11 cellular contexts compared by ENCODE assay signal in genomic region chr2:144508162-144508765, GRCh38. TPM values are rescaled to one million over a fixed set of nuclear protein-coding genes. Genes with fewer than 3 reads are reported as not detected.
DNase-seq lines count a peak whose midpoint lies in the region; ATAC-seq, FAIRE-seq and TF ChIP-seq lines count a peak whose summit lies in the region.
"Had no signal": no experiment of that assay in that cellular context is flagged by ENCODE, and none has a peak within 500 bp of the region (broad histone marks: within the 10 kb centered on the region; RNA-seq: fewer than 3 reads in every experiment).

No MANE protein-coding gene starts in this region.

- no peaks in the 10 kb centered on the region for H4K20me1 ChIP-seq in endothelial cell of umbilical vein (replicated peaks; ENCODE audit: control insufficient read depth, extremely low read depth, insufficient read depth, low read length)

- H3K4me1 Mint-ChIP-seq in neural crest cell = peaks cover 95% of the 10 kb centered on the region

- no peak overlapping the region for H3K4me3 ChIP-seq in endothelial cell of umbilical vein (replicated peaks in 1 of 3; ENCODE audit: insufficient read depth in 1 of 3, low read depth in 1 of 3, low read length in 3 of 3)

- CTCF ChIA-PET in endothelial cell of umbilical vein (lab: Charles Lee) = interaction anchor here (2.1 kb wide), 1 partner anchor 10 kb away, joined by 6 read pairs; no protein-coding TSS in a partner anchor

- peaks cover 25% of the 10 kb centered on the region for H3K4me1 ChIP-seq in endothelial cell of umbilical vein (ENCODE audit: control insufficient read depth, extremely low read depth, insufficient read depth, low read length)

- BruUV-seq in endothelial cell of umbilical vein (replicated peaks; lab: Mats Ljungman, UMichigan) = no TSS peak

- no peaks in the 10 kb centered on the region for H3K27me3 ChIP-seq in endothelial cell of umbilical vein (ENCODE audit: control insufficient read depth in 2 of 2, insufficient read depth in 2 of 2, low read length in 2 of 2)

- ATAC-seq in HG02759 (IDR thresholded peaks at IDR 0.05; ENCODE audit: unreplicated experiment) (no peak), HG02571 (IDR thresholded peaks at IDR 0.05; ENCODE audit: unreplicated experiment) (no peak), HG03521 (IDR thresholded peaks at IDR 0.05; ENCODE audit: unreplicated experiment) (no peak)
- ATAC-seq: activated naive CD4-positive, alpha-beta T cell treated with anti-CD3 and anti-CD28 coated beads, Interleukin-2, amount 50 U/mL, for 72 hours had no signal

- POLR2A ChIA-PET in endothelial cell of umbilical vein (lab: Charles Lee) = no interaction called here

- no peaks in the 10 kb centered on the region for H3K36me3 ChIP-seq in endothelial cell of umbilical vein (ENCODE audit: control insufficient read depth in 2 of 2, extremely low read depth in 1 of 2, insufficient read depth in 2 of 2, low read length in 2 of 2)

- no peaks in the 10 kb centered on the region for H3K9me1 ChIP-seq in endothelial cell of umbilical vein (replicated peaks; ENCODE audit: control insufficient read depth, extremely low read depth, insufficient read depth, low read length)

- H2AFZ ChIP-seq in endothelial cell of umbilical vein (ENCODE audit: low read depth, low read length) = no peak overlapping the region

- no peak for TF ChIP-seq POLR2A in endothelial cell of umbilical vein (IDR thresholded peaks at IDR 0.05; ENCODE audit: low read depth, low read length)

- H3K9me3 ChIP-seq in endothelial cell of umbilical vein (replicated peaks; ENCODE audit: control insufficient read depth, insufficient read depth, low read length) = no peaks in the 10 kb centered on the region

- no peak overlapping the region for H3K27ac ChIP-seq in endothelial cell of umbilical vein (ENCODE audit: insufficient read depth, low read depth, low read length)

- H3K27me3 Mint-ChIP-seq in neural crest cell (ENCODE audit: low read depth) = peaks cover 3% of the 10 kb centered on the region

- peak overlapping the region; percentile 8 for H3K4me2 ChIP-seq in endothelial cell of umbilical vein (ENCODE audit: insufficient read depth, low read length)

- peak overlapping the region; percentile 83 for H3K27ac Mint-ChIP-seq in neural crest cell (ENCODE audit: unreplicated experiment)
- H3K27ac Mint-ChIP-seq: activated naive CD4-positive, alpha-beta T cell treated with anti-CD3 and anti-CD28 coated beads, Interleukin-2, amount 50 U/mL, for 72 hours had no signal

- peak overlapping the region; percentile 68 for H3K4me3 Mint-ChIP-seq in neural crest cell

- intact Hi-C loops in endothelial cell of umbilical vein (cut with micrococcal nuclease) = no loop called here

- no peaks in the 10 kb centered on the region for H3K36me3 Mint-ChIP-seq in neural crest cell (ENCODE audit: low read depth)
- H3K36me3 Mint-ChIP-seq: activated naive CD4-positive, alpha-beta T cell treated with anti-CD3 and anti-CD28 coated beads, Interleukin-2, amount 50 U/mL, for 72 hours had no signal

- DNase-seq in AML-193 (lab: John Stamatoyannopoulos, UW) = peak; percentile 33 to 34
- peak; percentile 39 for DNase-seq in NAMALWA (ENCODE audit: low spot score)
- DNase-seq in endothelial cell of umbilical vein (ENCODE audit: low read depth, low spot score) = no peak
- no peak for DNase-seq in neural crest cell (ENCODE audit: low read depth, low spot score)
- DNase-seq in germinal center (ENCODE audit: low spot score) = no peak
- DNase-seq: DND-41, NCI-H526 treated with DMSO at 0.1 percent for 48 hours had no signal

- no peak for FAIRE-seq in endothelial cell of umbilical vein (lab: Jason Lieb, UNC)

- H3K9ac ChIP-seq in endothelial cell of umbilical vein (replicated peaks; ENCODE audit: extremely low read depth, insufficient read depth, low read length) = no peak overlapping the region

- dilution Hi-C loops in endothelial cell of umbilical vein (cut with MboI; ENCODE audit: extremely low pct_ligation_motif_present, low sequenced_read_pairs) = loop anchor here (25.0 kb wide), 1 partner anchor 146 kb away; no protein-coding TSS in a partner anchor

- H3K9me3 Mint-ChIP-seq in neural crest cell = no peaks in the 10 kb centered on the region
- H3K9me3 Mint-ChIP-seq: activated naive CD4-positive, alpha-beta T cell treated with anti-CD3 and anti-CD28 coated beads, Interleukin-2, amount 50 U/mL, for 72 hours had no signal

- H3K79me2 ChIP-seq in endothelial cell of umbilical vein (ENCODE audit: control insufficient read depth, insufficient read depth, low read length) = peaks cover 63% of the 10 kb centered on the region

- TF ChIP-seq CTCF in endothelial cell of umbilical vein (IDR thresholded peaks at IDR 0.05; ENCODE audit: extremely low read depth in 1 of 2, insufficient read depth in 1 of 2, low read depth in 1 of 2, low read length in 2 of 2) = no peak
- TF ChIP-seq CTCF in neural crest cell (conservative IDR thresholded peaks at IDR 0.05) = no peak

TF ChIP-seq in endothelial cell of umbilical vein, 7 proteins besides CTCF, POLR2A, EP300 and RAD21:
- no peak for TF ChIP-seq MYC (IDR thresholded peaks at IDR 0.05; ENCODE audit: low read depth, low read length)
- no peak for TF ChIP-seq MAX (IDR thresholded peaks at IDR 0.05; ENCODE audit: insufficient read depth, insufficient read length)
- TF ChIP-seq EZH2 (IDR thresholded peaks at IDR 0.05; ENCODE audit: borderline replicate concordance, low read depth, low read length, severe bottlenecking) = no peak
- no peak for TF ChIP-seq JUN (IDR thresholded peaks at IDR 0.05; ENCODE audit: borderline replicate concordance, insufficient read depth, insufficient read length, low read depth)
- TF ChIP-seq GATA2 (IDR thresholded peaks at IDR 0.05; ENCODE audit: insufficient read depth, insufficient read length, low read depth, low read length) = no peak
- TF ChIP-seq POLR2AphosphoS5 (IDR thresholded peaks at IDR 0.05; ENCODE audit: insufficient read depth, low read depth, low read length) = no peak
- no peak for TF ChIP-seq FOS (IDR thresholded peaks at IDR 0.05; ENCODE audit: borderline replicate concordance, insufficient read depth, low read length)

RNA-seq across cellular contexts. Expression of gene ZEB2, which starts 11.7 kb away (rescaled TPM):
- total RNA-seq in endothelial cell of umbilical vein = 44.5 and 49.6 TPM in 2 replicates
- polyA plus RNA-seq in endothelial cell of umbilical vein = 14.3 and 17.9 TPM in 2 replicates
- polyA plus RNA-seq in endothelial cell of umbilical vein (2011; cell fraction: cytosol; rRNA removed) = 18.9 and 19.3 TPM in 2 replicates
- 55.3 and 66.1 TPM in 2 replicates for polyA plus RNA-seq in endothelial cell of umbilical vein (2011; cell fraction: nucleus; rRNA removed)
- 23.0 and 23.7 TPM in 2 replicates for polyA plus RNA-seq in endothelial cell of umbilical vein (2012)
- 88.6 and 114 TPM in 2 replicates for polyA minus RNA-seq in endothelial cell of umbilical vein
- 3.0 TPM for polyA minus RNA-seq in endothelial cell of umbilical vein (2011; cell fraction: cytosol; rRNA and poly(A)+ RNA removed)
- polyA minus RNA-seq in endothelial cell of umbilical vein (2011; cell fraction: nucleus; rRNA and poly(A)+ RNA removed) = 218 and 259 TPM in 2 replicates
- total RNA-seq in neural crest cell = 192 and 200 TPM in 2 replicates

Comparison
In these comparisons a context has a peak if more than half of its experiments do, and no peak if none do; other contexts are left out.
1. DNase-seq: peak in AML-193 (2 of 2) and NAMALWA (single experiment); none in endothelial cell of umbilical vein (single experiment), neural crest cell (single experiment) and germinal center (single experiment).